Comparison of ENCODE assay signal across 15 cellular contexts in genomic region chr5:174311121-174311520, GRCh38.
DNase-seq lines count a peak whose midpoint lies in the region; ATAC-seq and TF ChIP-seq lines count a peak whose summit lies in the region.
"Had no signal": no experiment of that assay in that cellular context is flagged by ENCODE, and none has a peak within 500 bp of the region (broad histone marks: within the 10 kb centered on the region; RNA-seq: fewer than 3 reads in every experiment).

No MANE protein-coding gene starts in this region.

- no peak overlapping the region for H3K4me2 ChIP-seq in mammary epithelial cell (ENCODE audit: insufficient read depth, low read depth, low read length)

- dilution Hi-C loops in mammary epithelial cell (cut with HindIII; ENCODE audit: low sequenced_read_pairs) = no loop called here

- TF ChIP-seq CTCF in mammary epithelial cell (conservative IDR thresholded peaks at IDR 0.05 in 1 of 2, IDR thresholded peaks at IDR 0.05 in 1 of 2; ENCODE audit: extremely low read depth in 1 of 2, insufficient read depth in 1 of 2, low read depth in 1 of 2, low read length in 2 of 2) (no peak), MCF 10A (IDR thresholded peaks at IDR 0.05; ENCODE audit: unreplicated experiment) (no peak), gastrocnemius medialis (IDR thresholded peaks at IDR 0.05 in 4 of 5, conservative IDR thresholded peaks at IDR 0.05 in 1 of 5) (no peak)

- DNase-seq in mammary epithelial cell (no peak), MCF 10A (ENCODE audit: unreplicated experiment) (no peak), T-helper 17 cell (no peak), gastrocnemius medialis (no peak), SK-N-DZ (ENCODE audit: low spot score) (no peak)
- no peak for DNase-seq in activated naive CD4-positive, alpha-beta T cell treated with anti-CD3 and anti-CD28 coated beads for 36 hours
- DNase-seq: activated CD4-positive, alpha-beta T cell treated with anti-CD3 and anti-CD28 coated beads, Interleukin-2, amount 50 U/mL, for 48 hours; HCEC 1CT; IMR-90; naive thymus-derived CD4-positive, alpha-beta T cell; NCI-H345; RPMI8226 had no signal

- in situ Hi-C loops in mammary epithelial cell (cut with MboI; ENCODE audit: low sequenced_read_pairs in 2 of 2) = loop anchor here (10.0 to 25.0 kb wide), 2 partner anchors 274 to 686 kb away; partner anchors contain the start of gene NSG2 (in 1 of the 2)
- in situ Hi-C loops in gastrocnemius medialis (cut with MboI; ENCODE audit: low sequenced_read_pairs in 4 of 4) = loop anchor here (25.0 kb wide), 3 partner anchors 274 to 1024 kb away; partner anchors contain the start of genes BOD1 (in 4 of the 4) and NSG2 (in 2 of the 4)

- H3K4me1 ChIP-seq in mammary epithelial cell (ENCODE audit: insufficient read depth, low read length) = peaks cover 3% of the 10 kb centered on the region
- no peaks in the 10 kb centered on the region for H3K4me1 ChIP-seq in iPS-18a (ENCODE audit: control insufficient read depth, low read depth, low read length)
- H3K4me1 ChIP-seq in gastrocnemius medialis = peaks cover 15 to 19% of the 10 kb centered on the region in 2 donors

- no peaks in the 10 kb centered on the region for H4K20me1 ChIP-seq in mammary epithelial cell (ENCODE audit: insufficient read depth, low read length)

- POLR2A ChIA-PET in MCF 10A (lab: Yijun Ruan, JAX) = interaction anchor here (0.8 to 3.0 kb wide), 4 partner anchors 263 to 693 kb away, joined by 3 to 31 read pairs (median 6); partner anchors contain the start of gene NSG2

- no peaks in the 10 kb centered on the region for H3K79me2 ChIP-seq in mammary epithelial cell (ENCODE audit: insufficient read depth, low read length)

- BruUV-seq in mammary epithelial cell (replicated peaks; lab: Mats Ljungman, UMichigan) (no TSS peak), MCF 10A (replicated peaks; lab: Mats Ljungman, UMichigan) (no TSS peak)

- H3K4me3 ChIP-seq in mammary epithelial cell (replicated peaks in 1 of 3; ENCODE audit: insufficient read depth in 1 of 3, low read depth in 2 of 3, low read length in 3 of 3) (no peak overlapping the region), iPS-18a (ENCODE audit: low read length) (peak overlapping the region; percentile 55), gastrocnemius medialis (no peak overlapping the region)

- H3K27me3 ChIP-seq in mammary epithelial cell (ENCODE audit: insufficient read depth, low read length) = no peaks in the 10 kb centered on the region
- H3K27me3 ChIP-seq in iPS-18a (ENCODE audit: control insufficient read depth, insufficient read depth, low read length) = peaks cover 10% of the 10 kb centered on the region
- no peaks in the 10 kb centered on the region for H3K27me3 ChIP-seq in gastrocnemius medialis

- no peak for TF ChIP-seq POLR2A in gastrocnemius medialis (IDR thresholded peaks at IDR 0.05)

- no peak overlapping the region for H3K27ac Mint-ChIP-seq in MCF 10A (ENCODE audit: low read depth, unreplicated experiment)
- H3K27ac Mint-ChIP-seq in T-helper 17 cell = no peak overlapping the region
- H3K27ac Mint-ChIP-seq in activated naive CD4-positive, alpha-beta T cell treated with anti-CD3 and anti-CD28 coated beads for 36 hours = no peak overlapping the region
- H3K27ac Mint-ChIP-seq: activated naive CD8-positive, alpha-beta T cell; naive thymus-derived CD4-positive, alpha-beta T cell had no signal

- H3K4me1 Mint-ChIP-seq in MCF 10A (ENCODE audit: insufficient read depth, unreplicated experiment) (no peaks in the 10 kb centered on the region), T-helper 17 cell (peaks cover 3% of the 10 kb centered on the region)
- H3K4me1 Mint-ChIP-seq in activated naive CD4-positive, alpha-beta T cell treated with anti-CD3 and anti-CD28 coated beads for 36 hours (ENCODE audit: low read depth) = peaks cover 6% of the 10 kb centered on the region

- whole genome bisulfite sequencing in mammary epithelial cell (ENCODE audit: low coverage, missing lambda C conversion rate) = 93% methylated on average over 8 of the region's 17 CpGs

- peak overlapping the region; percentile 86 for H2AFZ ChIP-seq in mammary epithelial cell (ENCODE audit: low read depth, low read length)

- H3K27me3 Mint-ChIP-seq in MCF 10A (ENCODE audit: insufficient read depth, unreplicated experiment) (peaks cover 45% of the 10 kb centered on the region), T-helper 17 cell (peaks cover 86% of the 10 kb centered on the region)
- H3K27me3 Mint-ChIP-seq in activated naive CD4-positive, alpha-beta T cell treated with anti-CD3 and anti-CD28 coated beads for 36 hours (ENCODE audit: low read depth) = peaks cover 41% of the 10 kb centered on the region

- no peaks in the 10 kb centered on the region for H3K9me3 ChIP-seq in mammary epithelial cell (replicated peaks; ENCODE audit: insufficient read depth, low read length)
- no peaks in the 10 kb centered on the region for H3K9me3 ChIP-seq in T-helper 17 cell (ENCODE audit: control insufficient read depth, low read length, poor library complexity, severe bottlenecking)
- no peaks in the 10 kb centered on the region for H3K9me3 ChIP-seq in iPS-18a (ENCODE audit: control insufficient read depth, low read depth, low read length)
- H3K9me3 ChIP-seq in gastrocnemius medialis = no peaks in the 10 kb centered on the region

- H3K27ac ChIP-seq in mammary epithelial cell (ENCODE audit: insufficient read depth, low read depth, low read length) (no peak overlapping the region), iPS-18a (ENCODE audit: low read length) (no peak overlapping the region), gastrocnemius medialis (peak overlapping the region in 3 of 4 donors; percentile 36 to 74 (median 58))

- H3K36me3 Mint-ChIP-seq in MCF 10A (ENCODE audit: insufficient read depth, unreplicated experiment) (no peaks in the 10 kb centered on the region), T-helper 17 cell (ENCODE audit: low read depth) (peaks cover 2% of the 10 kb centered on the region)
- H3K36me3 Mint-ChIP-seq in activated naive CD4-positive, alpha-beta T cell treated with anti-CD3 and anti-CD28 coated beads for 36 hours (ENCODE audit: low read depth) = no peaks in the 10 kb centered on the region
- H3K36me3 Mint-ChIP-seq: activated naive CD8-positive, alpha-beta T cell had no signal

- H3K4me3 Mint-ChIP-seq in MCF 10A (ENCODE audit: unreplicated experiment) (no peak overlapping the region), T-helper 17 cell (peak overlapping the region; percentile 19)
- H3K4me3 Mint-ChIP-seq in activated naive CD4-positive, alpha-beta T cell treated with anti-CD3 and anti-CD28 coated beads for 36 hours = no peak overlapping the region

- no peaks in the 10 kb centered on the region for H3K9me3 Mint-ChIP-seq in MCF 10A (ENCODE audit: unreplicated experiment)
- H3K9me3 Mint-ChIP-seq in activated naive CD4-positive, alpha-beta T cell treated with anti-CD3 and anti-CD28 coated beads for 36 hours = no peaks in the 10 kb centered on the region

- CTCF ChIA-PET in mammary epithelial cell (lab: Charles Lee; ENCODE audit: low non-redundant PET) (no interaction called here), MCF 10A (lab: Yijun Ruan, JAX) (interaction anchor here (0.6 to 20.8 kb wide), 46 partner anchors 7 to 948 kb away, joined by 3 to 588 read pairs (median 5); partner anchors contain the start of gene NSG2)
- CTCF ChIA-PET in activated naive CD4-positive, alpha-beta T cell treated with anti-CD3 and anti-CD28 coated beads for 36 hours (lab: Charles Lee) = interaction anchor here (0.9 to 1.3 kb wide), 6 partner anchors 10 to 286 kb away, joined by 3 to 6 read pairs (median 4); partner anchors contain the start of gene NSG2

- intact Hi-C loops in mammary epithelial cell (cut with micrococcal nuclease) = no loop called here
- intact Hi-C loops in MCF 10A (cut with micrococcal nuclease) = no loop called here
- intact Hi-C loops in gastrocnemius medialis (cut with DNase I; ENCODE audit: low total_unique reads) = loop anchor here (2.0 to 10.0 kb wide), 4 partner anchors 334 to 1016 kb away; partner anchors contain the start of genes BOD1 and CPEB4
- intact Hi-C loops in activated naive CD4-positive, alpha-beta T cell treated with anti-CD3 and anti-CD28 coated beads for 36 hours (cut with micrococcal nuclease) = loop anchor here (5.0 kb wide), 1 partner anchor 289 kb away; no protein-coding TSS in a partner anchor

- ATAC-seq in T-helper 17 cell = no peak
- no peak for ATAC-seq in gastrocnemius medialis
- no peak for ATAC-seq in GM19455 (IDR thresholded peaks at IDR 0.05; ENCODE audit: unreplicated experiment)

- H3K9ac ChIP-seq in mammary epithelial cell (ENCODE audit: insufficient read depth, low read length) (no peak overlapping the region), iPS-18a (ENCODE audit: low read length) (peak overlapping the region; percentile 28)

- no peaks in the 10 kb centered on the region for H3K36me3 ChIP-seq in mammary epithelial cell (ENCODE audit: insufficient read depth, low read length)
- no peaks in the 10 kb centered on the region for H3K36me3 ChIP-seq in iPS-18a (ENCODE audit: control insufficient read depth, low read depth, low read length)
- no peaks in the 10 kb centered on the region for H3K36me3 ChIP-seq in gastrocnemius medialis

Comparison
In these comparisons a context has a peak if more than half of its experiments do, and no peak if none do; other contexts are left out.
1. H3K27ac ChIP-seq: peak in gastrocnemius medialis (3 of 4); none in mammary epithelial cell (single experiment) and iPS-18a (single experiment).
2. intact Hi-C loops: an anchor here in gastrocnemius medialis (2.0 to 10.0 kb wide) and activated naive CD4-positive, alpha-beta T cell treated with anti-CD3 and anti-CD28 coated beads for 36 hours (5.0 kb wide); none called in mammary epithelial cell and MCF 10A.